ENCODE assay signal across 23 cellular contexts in the genomic region with DNA sequence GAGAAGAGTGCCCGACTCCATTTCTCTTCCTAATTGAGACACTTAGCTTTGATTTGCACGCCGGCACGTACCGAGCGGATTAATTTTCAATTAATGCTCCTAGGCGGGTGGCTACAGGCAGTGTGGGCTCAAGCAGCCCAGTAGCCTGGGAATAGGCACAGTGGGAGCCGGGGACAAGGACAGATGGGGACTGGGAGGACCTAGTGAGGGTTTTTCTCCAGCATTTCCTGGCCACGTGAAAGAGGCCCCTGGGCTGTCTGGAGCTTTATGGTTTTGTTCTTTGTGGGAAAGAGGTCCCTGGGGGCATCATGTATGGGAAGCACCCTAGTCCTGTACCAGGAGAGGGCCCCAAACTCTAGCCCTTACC.
"Had no signal": no experiment of that assay in that cellular context is flagged by ENCODE, and none has a peak within 500 bp of the region (broad histone marks: within the 10 kb centered on the region; RNA-seq: fewer than 3 reads in every experiment).

No MANE protein-coding gene starts in this region.

- H3K4me1 ChIP-seq: adrenal gland, psoas muscle, right atrium auricular region, thyroid gland had no signal

- H3K4me1 Mint-ChIP-seq: activated naive CD4-positive, alpha-beta T cell treated with anti-CD3 and anti-CD28 coated beads, Interleukin-2, amount 50 U/mL, for 24 hours had no signal

- H3K27me3 ChIP-seq: adrenal gland, ovary, right atrium auricular region, thyroid gland had no signal

- H3K36me3 Mint-ChIP-seq: activated naive CD4-positive, alpha-beta T cell treated with anti-CD3 and anti-CD28 coated beads, Interleukin-2, amount 50 U/mL, for 24 hours; natural killer cell treated with Interleukin-12 subunit alpha and Interleukin-12 subunit beta and Interleukin-15 and Interleukin-18, amount 100 ng/mL, for 72 hours had no signal

- H3K27me3 Mint-ChIP-seq: activated naive CD4-positive, alpha-beta T cell treated with anti-CD3 and anti-CD28 coated beads, Interleukin-2, amount 50 U/mL, for 24 hours had no signal

- H3K27ac Mint-ChIP-seq: activated naive CD4-positive, alpha-beta T cell treated with anti-CD3 and anti-CD28 coated beads, Interleukin-2, amount 50 U/mL, for 24 hours; activated T-cell treated with anti-CD3 and anti-CD28 coated beads, Interleukin-2, amount 50 U/mL, for 72 hours; natural killer cell treated with Interleukin-12 subunit alpha and Interleukin-12 subunit beta and Interleukin-15 and Interleukin-18, amount 100 ng/mL, for 72 hours; T-helper 1 cell treated with Interleukin-12 subunit alpha and Interleukin-12 subunit beta and Interleukin-4 antibody, amounts not matched to agents 30 μg/mL and 1 μg/mL, for 36 hours had no signal

- DNase-seq: activated CD4-positive, alpha-beta T cell treated with anti-CD3 and anti-CD28 coated beads for 4 hours; activated CD4-positive, alpha-beta T cell treated with anti-CD3 and anti-CD28 coated beads, Interleukin-2, amount 50 U/mL, for 48 hours; activated CD4-positive, CD25-positive, alpha-beta regulatory T cell; activated gamma-delta T cell treated with Interleukin-2 at 50 U/mL for 16 hours; activated T-cell treated with anti-CD3 and anti-CD28 coated beads, Interleukin-2, amount 50 U/mL, for 72 hours; adrenal gland; central memory CD4-positive, alpha-beta T cell; dermis blood vessel endothelial cell; effector memory CD4-positive, alpha-beta T cell; foreskin melanocyte; hypothalamus; ovary; psoas muscle; stimulated activated CD4-positive, alpha-beta T cell treated with anti-CD3 and anti-CD28 coated beads, Interleukin-12 subunit alpha, Interleukin-12 subunit beta, amount 100 ng/mL, for 4 hours; stimulated activated CD4-positive, alpha-beta T cell treated with anti-CD3 and anti-CD28 coated beads, Interleukin-4, amount 100 ng/mL, for 4 hours; stimulated activated naive CD8-positive, alpha-beta T cell treated with anti-CD3 and anti-CD28 coated beads, Interleukin-15, Interleukin-2, amounts not matched to agents 100 U/mL and 50 U/mL, for 24 hours; T1000; thyroid gland had no signal

- H3K36me3 ChIP-seq: adrenal gland, ovary, right atrium auricular region, thyroid gland had no signal

- H3K9me3 ChIP-seq: adrenal gland, ovary, psoas muscle, right atrium auricular region, thyroid gland had no signal

- H3K9me3 Mint-ChIP-seq: activated naive CD4-positive, alpha-beta T cell treated with anti-CD3 and anti-CD28 coated beads, Interleukin-2, amount 50 U/mL, for 24 hours; activated T-cell treated with anti-CD3 and anti-CD28 coated beads, Interleukin-2, amount 50 U/mL, for 72 hours; natural killer cell treated with Interleukin-12 subunit alpha and Interleukin-12 subunit beta and Interleukin-15 and Interleukin-18, amount 100 ng/mL, for 72 hours; T-helper 1 cell treated with Interleukin-12 subunit alpha and Interleukin-12 subunit beta and Interleukin-4 antibody, amounts not matched to agents 30 μg/mL and 1 μg/mL, for 36 hours had no signal

- ATAC-seq: activated T-cell treated with anti-CD3 and anti-CD28 coated beads, Interleukin-2, amount 50 U/mL, for 72 hours; esophagus mucosa; natural killer cell treated with Interleukin-12 subunit alpha and Interleukin-12 subunit beta and Interleukin-15 and Interleukin-18, amount 100 ng/mL, for 72 hours; psoas muscle; stimulated activated naive CD8-positive, alpha-beta T cell treated with anti-CD3 and anti-CD28 coated beads, Interleukin-15, Interleukin-2, amounts not matched to agents 100 U/mL and 50 U/mL, for 24 hours had no signal

- H3K27ac ChIP-seq: adrenal gland, ovary, psoas muscle, right atrium auricular region, thyroid gland had no signal

- H3K4me3 Mint-ChIP-seq: activated naive CD4-positive, alpha-beta T cell treated with anti-CD3 and anti-CD28 coated beads, Interleukin-2, amount 50 U/mL, for 24 hours; activated T-cell treated with anti-CD3 and anti-CD28 coated beads, Interleukin-2, amount 50 U/mL, for 72 hours; natural killer cell treated with Interleukin-12 subunit alpha and Interleukin-12 subunit beta and Interleukin-15 and Interleukin-18, amount 100 ng/mL, for 72 hours; T-helper 1 cell treated with Interleukin-12 subunit alpha and Interleukin-12 subunit beta and Interleukin-4 antibody, amounts not matched to agents 30 μg/mL and 1 μg/mL, for 36 hours had no signal

- H3K4me3 ChIP-seq: adrenal gland, ovary, psoas muscle, right atrium auricular region, thyroid gland had no signal
